Comparison of ENCODE assay signal across 35 cellular contexts in genomic region chr16:80819988-80820387, GRCh38.
"Had no signal": no experiment of that assay in that cellular context is flagged by ENCODE, and none has a peak within 500 bp of the region (broad histone marks: within the 10 kb centered on the region; RNA-seq: fewer than 3 reads in every experiment).

No MANE protein-coding gene starts in this region.

- H3K27me3 ChIP-seq: MG63 had no signal

- H3K9me3 ChIP-seq: MG63 had no signal

- H3K9ac ChIP-seq: KMS-11 had no signal

- H3K36me3 ChIP-seq: MG63 had no signal

- H3K27ac ChIP-seq: KMS-11 had no signal

- H3K4me2 ChIP-seq: KMS-11 had no signal

- DNase-seq: Karpas-422, Kasumi-1, KG1, MG63, MM.1S, MV-4-11, NCI-H1048, NCI-H1092, NCI-H1092 treated with DMSO at 0.1 percent for 48 hours, NCI-H1105, NCI-H1105 treated with DMSO at 0.1 percent for 48 hours, NCI-H1417, NCI-H1417 treated with DMSO at 0.1 percent for 48 hours, NCI-H1436, NCI-H1436 treated with DMSO at 0.1 percent for 48 hours, NCI-H146, NCI-H1694, NCI-H1694 treated with DMSO at 0.1 percent for 48 hours, NCI-H187, NCI-H187 treated with DMSO at 0.1 percent for 48 hours, NCI-H1930, NCI-H2029, NCI-H2029 treated with DMSO at 0.1 percent for 48 hours, NCI-H2081, NCI-H2081 treated with DMSO at 0.1 percent for 48 hours, NCI-H2107, NCI-H2171, NCI-H2171 treated with DMSO at 0.1 percent for 48 hours, NCI-H2227 treated with DMSO at 0.1 percent for 48 hours, NCI-H226, NCI-H345, NCI-H446, NCI-H446 treated with DMSO at 0.1 percent for 48 hours, NCI-H510A had no signal

- H3K4me3 ChIP-seq: MG63 had no signal
